Comparison of ENCODE assay signal across 29 cellular contexts in the genomic region with DNA sequence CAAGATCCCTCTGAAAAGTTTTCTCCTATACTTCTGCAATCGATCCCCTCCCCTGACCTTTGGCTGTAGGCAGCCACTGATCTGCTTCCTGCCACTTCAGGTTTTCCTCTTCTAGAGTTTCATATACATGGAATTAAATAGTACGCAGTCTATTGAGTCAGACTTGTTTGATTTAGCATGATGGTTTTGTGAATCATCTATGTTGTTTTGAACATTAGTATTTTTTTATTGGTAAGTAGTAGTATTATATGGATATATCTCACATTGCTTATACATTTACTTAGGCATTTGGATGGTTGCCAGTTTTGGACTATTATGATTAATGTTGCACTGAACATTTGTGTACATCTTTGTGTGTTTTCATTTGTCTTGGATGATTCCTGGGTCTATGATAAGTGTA.
"Had no signal": no experiment of that assay in that cellular context is flagged by ENCODE, and none has a peak within 500 bp of the region (broad histone marks: within the 10 kb centered on the region; RNA-seq: fewer than 3 reads in every experiment).

No MANE protein-coding gene starts in this region.

- H3K36me3 Mint-ChIP-seq: activated naive CD4-positive, alpha-beta T cell treated with anti-CD3 and anti-CD28 coated beads, Interleukin-2, amount 50 U/mL, for 24 hours; activated naive CD8-positive, alpha-beta T cell treated with anti-CD3 and anti-CD28 coated beads, Interleukin-2, amount 10 ng/mL, durations not matched to agents 7 days and 5 days; WTC11 had no signal

- H3K9me3 Mint-ChIP-seq: activated naive CD8-positive, alpha-beta T cell treated with anti-CD3 and anti-CD28 coated beads, Interleukin-2, amount 10 ng/mL, durations not matched to agents 7 days and 5 days; activated T-cell treated with anti-CD3 and anti-CD28 coated beads, Interleukin-2, amount 50 U/mL, for 24 hours had no signal

- H3K27me3 Mint-ChIP-seq: activated CD4-positive, alpha-beta T cell treated with anti-CD3 and anti-CD28 coated beads for 36 hours; activated CD4-positive, alpha-beta T cell treated with anti-CD3 and anti-CD28 coated beads, Interleukin-2, amount 10 ng/mL, durations not matched to agents 7 days and 5 days; activated naive CD4-positive, alpha-beta T cell treated with anti-CD3 and anti-CD28 coated beads, Interleukin-2, amount 50 U/mL, for 24 hours; activated naive CD8-positive, alpha-beta T cell treated with anti-CD3 and anti-CD28 coated beads, Interleukin-2, amount 10 ng/mL, durations not matched to agents 7 days and 5 days; activated T-cell treated with anti-CD3 and anti-CD28 coated beads, Interleukin-2, amount 50 U/mL, for 24 hours had no signal

- H3K27ac ChIP-seq: adrenal gland, body of pancreas, breast epithelium, Peyer's patch had no signal

- H3K4me3 ChIP-seq: adrenal gland, body of pancreas, breast epithelium, Peyer's patch had no signal

- H3K36me3 ChIP-seq: adrenal gland, breast epithelium, Peyer's patch had no signal

- ATAC-seq: activated CD4-positive, alpha-beta T cell treated with anti-CD3 and anti-CD28 coated beads for 36 hours; activated CD4-positive, CD25-positive, alpha-beta regulatory T cell treated with anti-CD3 and anti-CD28 coated beads, Interleukin-2, amount 50 U/mL, for 24 hours; activated CD8-positive, alpha-beta T cell treated with anti-CD3 and anti-CD28 coated beads, Interleukin-2, amount 10 ng/mL, durations not matched to agents 7 days and 5 days; body of pancreas; Right ventricle myocardium inferior; WTC11 had no signal

- H3K27me3 ChIP-seq: adrenal gland, body of pancreas, breast epithelium, Peyer's patch had no signal

- H3K27ac Mint-ChIP-seq: activated CD4-positive, alpha-beta T cell treated with anti-CD3 and anti-CD28 coated beads for 36 hours; activated CD4-positive, alpha-beta T cell treated with anti-CD3 and anti-CD28 coated beads, Interleukin-2, amount 10 ng/mL, durations not matched to agents 7 days and 5 days; activated CD8-positive, alpha-beta T cell treated with anti-CD3 and anti-CD28 coated beads, Interleukin-2, amount 10 ng/mL, durations not matched to agents 7 days and 5 days; activated naive CD4-positive, alpha-beta T cell treated with anti-CD3 and anti-CD28 coated beads, Interleukin-2, amount 50 U/mL, for 24 hours; activated naive CD8-positive, alpha-beta T cell treated with anti-CD3 and anti-CD28 coated beads, Interleukin-2, amount 10 ng/mL, durations not matched to agents 7 days and 5 days; activated T-cell treated with anti-CD3 and anti-CD28 coated beads, Interleukin-2, amount 50 U/mL, for 24 hours; activated T-helper 2 cell treated with anti-CD3 and anti-CD28 coated beads, Interferon-gamma antibody, Interleukin-2, Interleukin-4, amounts not matched to agents 10 μg/mL and 5 μg/mL and 100 μg/mL, durations not matched to agents 14 hours and 24 hours and 36 hours; WTC11 had no signal

- FAIRE-seq: astrocyte had no signal

- H3K4me1 ChIP-seq: adrenal gland, body of pancreas, breast epithelium, Peyer's patch had no signal

- H3K4me3 Mint-ChIP-seq: activated CD4-positive, alpha-beta T cell treated with anti-CD3 and anti-CD28 coated beads for 36 hours; activated CD4-positive, alpha-beta T cell treated with anti-CD3 and anti-CD28 coated beads, Interleukin-2, amount 10 ng/mL, durations not matched to agents 7 days and 5 days; activated CD8-positive, alpha-beta T cell treated with anti-CD3 and anti-CD28 coated beads, Interleukin-2, amount 10 ng/mL, durations not matched to agents 7 days and 5 days; activated naive CD4-positive, alpha-beta T cell treated with anti-CD3 and anti-CD28 coated beads, Interleukin-2, amount 50 U/mL, for 24 hours; activated naive CD8-positive, alpha-beta T cell treated with anti-CD3 and anti-CD28 coated beads, Interleukin-2, amount 10 ng/mL, durations not matched to agents 7 days and 5 days; activated T-cell treated with anti-CD3 and anti-CD28 coated beads, Interleukin-2, amount 50 U/mL, for 24 hours; WTC11 had no signal

- DNase-seq: activated CD4-positive, alpha-beta T cell treated with anti-CD3 and anti-CD28 coated beads for 36 hours; activated CD4-positive, alpha-beta T cell treated with anti-CD3 and anti-CD28 coated beads, Interleukin-2, amount 10 ng/mL, durations not matched to agents 7 days and 5 days; activated CD4-positive, alpha-beta T cell treated with anti-CD3 and anti-CD28 coated beads, Interleukin-2, amount 50 U/mL, for 48 hours; activated CD8-positive, alpha-beta T cell treated with anti-CD3 and anti-CD28 coated beads, Interleukin-2, amount 10 ng/mL, durations not matched to agents 7 days and 5 days; activated gamma-delta T cell; activated naive CD4-positive, alpha-beta T cell treated with Interleukin-2 at 50 U/mL for 16 hours; activated naive CD8-positive, alpha-beta T cell treated with anti-CD3 and anti-CD28 coated beads, Interleukin-2, amount 10 ng/mL, durations not matched to agents 7 days and 5 days; activated T-cell treated with anti-CD3 and anti-CD28 coated beads, Interleukin-2, amount 50 U/mL, for 24 hours; adrenal gland; body of pancreas; caudate nucleus; cerebellar nuclear complex; NCI-H1092 treated with DMSO at 0.1 percent for 48 hours; NCI-H146; NCI-H187; NCI-H2029 treated with DMSO at 0.1 percent for 48 hours; NCI-H2107; NCI-H2171; NCI-H446; NCI-H524 treated with DMSO at 0.1 percent for 48 hours; Peyer's patch; RPMI8226 had no signal

- H3K4me1 Mint-ChIP-seq: activated CD4-positive, alpha-beta T cell treated with anti-CD3 and anti-CD28 coated beads for 36 hours; activated CD4-positive, alpha-beta T cell treated with anti-CD3 and anti-CD28 coated beads, Interleukin-2, amount 10 ng/mL, durations not matched to agents 7 days and 5 days; activated naive CD4-positive, alpha-beta T cell treated with anti-CD3 and anti-CD28 coated beads, Interleukin-2, amount 50 U/mL, for 24 hours; activated naive CD8-positive, alpha-beta T cell treated with anti-CD3 and anti-CD28 coated beads, Interleukin-2, amount 10 ng/mL, durations not matched to agents 7 days and 5 days had no signal

- H3K9me3 ChIP-seq: adrenal gland, body of pancreas, breast epithelium, Peyer's patch had no signal
